Comparison of ENCODE assay signal across 7 cellular contexts in genomic region chr2:238060096-238060541, GRCh38. TPM values are rescaled to one million over a fixed set of nuclear protein-coding genes. Genes with fewer than 3 reads are reported as not detected.
A peak's percentile ranks its signal among the peaks of the same experiment; 100 is the strongest.
DNase-seq lines count a peak whose midpoint lies in the region; ATAC-seq, FAIRE-seq and TF ChIP-seq lines count a peak whose summit lies in the region.

No MANE protein-coding gene starts in this region.

- H3K4me3 ChIP-seq in GM12865 (ENCODE audit: low read depth, low read length) (peak overlapping the region; percentile 96), MM.1S (ENCODE audit: low read length) (peak overlapping the region; percentile 85), bronchial epithelial cell (ENCODE audit: low read depth, low read length) (peak overlapping the region; percentile 52), mucosa of descending colon (peak overlapping the region; percentile 74)

- H3K4me1 ChIP-seq in MM.1S (ENCODE audit: low read length): peaks cover 10% of the 10 kb centered on the region; the same call in 1 of the 2 replicates
- H3K4me1 ChIP-seq in mucosa of descending colon (ENCODE audit: low read depth): peaks cover 9% of the 10 kb centered on the region

- no peak for FAIRE-seq in bronchial epithelial cell (lab: Jason Lieb, UNC)

- H3K36me3 ChIP-seq in MM.1S (replicated peaks; ENCODE audit: insufficient read depth, low read length) (no peaks in the 10 kb centered on the region; the same call in 1 of the 2 replicates), bronchial epithelial cell (ENCODE audit: control insufficient read depth, insufficient read depth, low read length) (no peaks in the 10 kb centered on the region), mucosa of descending colon (ENCODE audit: low read depth) (no peaks in the 10 kb centered on the region)

- ATAC-seq in mucosa of descending colon (no peak), HG02973 (IDR thresholded peaks at IDR 0.05; ENCODE audit: unreplicated experiment) (no peak)

- H3F3A ChIP-seq in MM.1S (ENCODE audit: insufficient read depth, low read length): peaks cover 9% of the 10 kb centered on the region

- H3K9me3 ChIP-seq in MM.1S (replicated peaks; ENCODE audit: insufficient read depth, low read length) (no peaks in the 10 kb centered on the region), mucosa of descending colon (no peaks in the 10 kb centered on the region)

- no peaks in the 10 kb centered on the region for H3K9me2 ChIP-seq in MM.1S (replicated peaks; ENCODE audit: insufficient read depth, low read length)

- H4K20me1 ChIP-seq in MM.1S (ENCODE audit: insufficient read depth, low read length): no peaks in the 10 kb centered on the region

- TF ChIP-seq CTCF in GM12865 (IDR thresholded peaks at IDR 0.05; ENCODE audit: insufficient read depth, low read depth, low read length, missing control alignments) (no peak), MM.1S (IDR thresholded peaks at IDR 0.05; ENCODE audit: low read length) (no peak), bronchial epithelial cell (IDR thresholded peaks at IDR 0.05; ENCODE audit: insufficient read depth, low read length, severe bottlenecking) (no peak), mucosa of descending colon (IDR thresholded peaks at IDR 0.05) (no peak)

- H2AFZ ChIP-seq in MM.1S (ENCODE audit: low read length): peak overlapping the region; percentile 79

- intact Hi-C loops in mucosa of descending colon (cut with DNase I, micrococcal nuclease): no loop called here

- DNase-seq in GM12865 (ENCODE audit: low read depth) (no peak), MM.1S (no peak), bronchial epithelial cell (ENCODE audit: low read depth) (no peak), mucosa of descending colon (no peak), nucleus accumbens (lab: John Stamatoyannopoulos, UW) (no peak), globus pallidus (ENCODE audit: low spot score) (no peak)

- H3K9ac ChIP-seq in MM.1S (ENCODE audit: low read length): peak overlapping the region; percentile 91

- peak overlapping the region; percentile 45; the same call in 1 of the 2 replicates for H3K27ac ChIP-seq in MM.1S (ENCODE audit: low read length)

- peaks cover 17% of the 10 kb centered on the region for H3K79me2 ChIP-seq in MM.1S (ENCODE audit: low read length)

- H3K27me3 ChIP-seq in MM.1S (replicated peaks; ENCODE audit: insufficient read depth, low read length) (no peaks in the 10 kb centered on the region), bronchial epithelial cell (ENCODE audit: control insufficient read depth, insufficient read depth, low read length) (no peaks in the 10 kb centered on the region)

- H3K4me2 ChIP-seq in MM.1S (ENCODE audit: low read depth, low read length): peak overlapping the region; percentile 82

RNA-seq across cellular contexts. Expression of gene SCLY, which starts 0.7 kb away (rescaled TPM):
- total RNA-seq in bronchial epithelial cell (9.1 and 12.6 TPM in 2 replicates), mucosa of descending colon (10 to 100 TPM; 11.2 to 19.8 (median 19.5) TPM)

RNA-seq across cellular contexts. Expression of gene ESPNL, which starts 40.0 kb away (rescaled TPM):
- under 0.01 TPM in 1 of 2 replicates, not detected in the other for total RNA-seq in bronchial epithelial cell
- total RNA-seq in mucosa of descending colon: under 1 TPM; 0.23 to 0.63 (median 0.47) TPM
